In the genomic region with DNA sequence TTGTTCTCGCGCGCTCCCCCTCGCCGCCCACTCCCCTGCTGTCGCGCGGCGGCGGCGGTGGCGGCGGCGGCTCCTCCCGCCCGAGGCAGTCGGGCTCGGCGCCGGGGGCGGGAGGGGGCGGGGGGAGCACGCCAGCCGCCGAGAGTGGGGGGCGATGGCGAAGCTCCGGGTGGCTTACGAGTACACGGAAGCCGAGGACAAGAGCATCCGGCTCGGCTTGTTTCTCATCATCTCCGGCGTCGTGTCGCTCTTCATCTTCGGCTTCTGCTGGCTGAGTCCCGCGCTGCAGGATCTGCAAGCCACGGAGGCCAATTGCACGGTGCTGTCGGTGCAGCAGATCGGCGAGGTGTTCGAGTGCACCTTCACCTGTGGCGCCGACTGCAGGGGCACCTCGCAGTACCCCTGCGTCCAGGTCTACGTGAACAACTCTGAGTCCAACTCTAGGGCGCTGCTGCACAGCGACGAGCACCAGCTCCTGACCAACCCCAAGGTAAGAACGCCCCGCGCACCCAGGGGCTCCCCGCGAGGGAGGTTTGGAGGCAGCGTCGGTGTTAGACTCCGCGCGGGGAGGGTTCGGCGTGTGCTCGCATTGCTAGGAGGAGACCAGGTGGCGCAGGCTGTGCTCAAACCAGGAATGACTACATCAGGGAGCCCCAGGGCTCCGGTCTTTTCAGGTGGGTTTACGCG, we compare ENCODE assay signal across 1 cellular context.
TF ChIP-seq lines count a peak whose summit lies in the region.

No MANE protein-coding gene starts in this region.

TF ChIP-seq in HEK293, 187 proteins besides CTCF, POLR2A, EP300 and RAD21 (continued from another document and continues in another):
- TF ChIP-seq, protein P1, sequence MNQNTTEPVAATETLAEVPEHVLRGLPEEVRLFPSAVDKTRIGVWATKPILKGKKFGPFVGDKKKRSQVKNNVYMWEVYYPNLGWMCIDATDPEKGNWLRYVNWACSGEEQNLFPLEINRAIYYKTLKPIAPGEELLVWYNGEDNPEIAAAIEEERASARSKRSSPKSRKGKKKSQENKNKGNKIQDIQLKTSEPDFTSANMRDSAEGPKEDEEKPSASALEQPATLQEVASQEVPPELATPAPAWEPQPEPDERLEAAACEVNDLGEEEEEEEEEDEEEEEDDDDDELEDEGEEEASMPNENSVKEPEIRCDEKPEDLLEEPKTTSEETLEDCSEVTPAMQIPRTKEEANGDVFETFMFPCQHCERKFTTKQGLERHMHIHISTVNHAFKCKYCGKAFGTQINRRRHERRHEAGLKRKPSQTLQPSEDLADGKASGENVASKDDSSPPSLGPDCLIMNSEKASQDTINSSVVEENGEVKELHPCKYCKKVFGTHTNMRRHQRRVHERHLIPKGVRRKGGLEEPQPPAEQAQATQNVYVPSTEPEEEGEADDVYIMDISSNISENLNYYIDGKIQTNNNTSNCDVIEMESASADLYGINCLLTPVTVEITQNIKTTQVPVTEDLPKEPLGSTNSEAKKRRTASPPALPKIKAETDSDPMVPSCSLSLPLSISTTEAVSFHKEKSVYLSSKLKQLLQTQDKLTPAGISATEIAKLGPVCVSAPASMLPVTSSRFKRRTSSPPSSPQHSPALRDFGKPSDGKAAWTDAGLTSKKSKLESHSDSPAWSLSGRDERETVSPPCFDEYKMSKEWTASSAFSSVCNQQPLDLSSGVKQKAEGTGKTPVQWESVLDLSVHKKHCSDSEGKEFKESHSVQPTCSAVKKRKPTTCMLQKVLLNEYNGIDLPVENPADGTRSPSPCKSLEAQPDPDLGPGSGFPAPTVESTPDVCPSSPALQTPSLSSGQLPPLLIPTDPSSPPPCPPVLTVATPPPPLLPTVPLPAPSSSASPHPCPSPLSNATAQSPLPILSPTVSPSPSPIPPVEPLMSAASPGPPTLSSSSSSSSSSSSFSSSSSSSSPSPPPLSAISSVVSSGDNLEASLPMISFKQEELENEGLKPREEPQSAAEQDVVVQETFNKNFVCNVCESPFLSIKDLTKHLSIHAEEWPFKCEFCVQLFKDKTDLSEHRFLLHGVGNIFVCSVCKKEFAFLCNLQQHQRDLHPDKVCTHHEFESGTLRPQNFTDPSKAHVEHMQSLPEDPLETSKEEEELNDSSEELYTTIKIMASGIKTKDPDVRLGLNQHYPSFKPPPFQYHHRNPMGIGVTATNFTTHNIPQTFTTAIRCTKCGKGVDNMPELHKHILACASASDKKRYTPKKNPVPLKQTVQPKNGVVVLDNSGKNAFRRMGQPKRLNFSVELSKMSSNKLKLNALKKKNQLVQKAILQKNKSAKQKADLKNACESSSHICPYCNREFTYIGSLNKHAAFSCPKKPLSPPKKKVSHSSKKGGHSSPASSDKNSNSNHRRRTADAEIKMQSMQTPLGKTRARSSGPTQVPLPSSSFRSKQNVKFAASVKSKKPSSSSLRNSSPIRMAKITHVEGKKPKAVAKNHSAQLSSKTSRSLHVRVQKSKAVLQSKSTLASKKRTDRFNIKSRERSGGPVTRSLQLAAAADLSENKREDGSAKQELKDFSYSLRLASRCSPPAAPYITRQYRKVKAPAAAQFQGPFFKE (tag by site-specific recombination; IDR thresholded peaks at IDR 0.05; ENCODE audit: borderline replicate concordance), result 0 out of 2 replicates have a peak, but pooled peaks have one; percentile 73
- TF ChIP-seq, protein P2, sequence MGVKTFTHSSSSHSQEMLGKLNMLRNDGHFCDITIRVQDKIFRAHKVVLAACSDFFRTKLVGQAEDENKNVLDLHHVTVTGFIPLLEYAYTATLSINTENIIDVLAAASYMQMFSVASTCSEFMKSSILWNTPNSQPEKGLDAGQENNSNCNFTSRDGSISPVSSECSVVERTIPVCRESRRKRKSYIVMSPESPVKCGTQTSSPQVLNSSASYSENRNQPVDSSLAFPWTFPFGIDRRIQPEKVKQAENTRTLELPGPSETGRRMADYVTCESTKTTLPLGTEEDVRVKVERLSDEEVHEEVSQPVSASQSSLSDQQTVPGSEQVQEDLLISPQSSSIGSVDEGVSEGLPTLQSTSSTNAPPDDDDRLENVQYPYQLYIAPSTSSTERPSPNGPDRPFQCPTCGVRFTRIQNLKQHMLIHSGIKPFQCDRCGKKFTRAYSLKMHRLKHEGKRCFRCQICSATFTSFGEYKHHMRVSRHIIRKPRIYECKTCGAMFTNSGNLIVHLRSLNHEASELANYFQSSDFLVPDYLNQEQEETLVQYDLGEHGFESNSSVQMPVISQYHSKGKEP (tag by site-specific recombination; IDR thresholded peaks at IDR 0.05), result 0 out of 2 replicates have a peak, but pooled peaks have one; percentile 50
- TF ChIP-seq ZNF561 (tag by site-specific recombination; IDR thresholded peaks at IDR 0.05; ENCODE audit: borderline replicate concordance) (peak; percentile 7; the same call in 1 of the 2 replicates), SCRT2 (tag by site-specific recombination; IDR thresholded peaks at IDR 0.05) (peak; percentile 98), ZNF423 (tag by site-specific recombination; IDR thresholded peaks at IDR 0.05) (0 out of 2 replicates have a peak, but pooled peaks have one; percentile 68), SP2 (tag by site-specific recombination; IDR thresholded peaks at IDR 0.05) (no peak; the same call in none of the 2 replicates), ZXDB (tag by site-specific recombination; IDR thresholded peaks at IDR 0.05) (peak; percentile 88), ZBTB20 (tag by site-specific recombination; IDR thresholded peaks at IDR 0.05) (peak; percentile 87), ZNF394 (tag by site-specific recombination; IDR thresholded peaks at IDR 0.05; ENCODE audit: borderline replicate concordance) (peak; percentile 30; the same call in 1 of the 2 replicates), ZNF777 (tag by site-specific recombination; IDR thresholded peaks at IDR 0.05; ENCODE audit: borderline replicate concordance) (peak; percentile 89; the same call in 1 of the 2 replicates), ZNF248 (tag by site-specific recombination; IDR thresholded peaks at IDR 0.05) (no peak), ZNF76 (tag by site-specific recombination; IDR thresholded peaks at IDR 0.05; ENCODE audit: borderline replicate concordance, low read depth) (0 out of 2 replicates have a peak, but pooled peaks have one; percentile 10), GLIS1 (tag by site-specific recombination; IDR thresholded peaks at IDR 0.05) (peak; percentile 32; the same call in 1 of the 2 replicates), ZNF10 (tag by site-specific recombination; IDR thresholded peaks at IDR 0.05) (no peak; the same call in 1 of the 2 replicates), ZBTB17 (tag by site-specific recombination; IDR thresholded peaks at IDR 0.05) (peak; percentile 86), GLIS2 (tag by site-specific recombination; IDR thresholded peaks at IDR 0.05) (peak; percentile 89), ZNF792 (tag by site-specific recombination; IDR thresholded peaks at IDR 0.05) (0 out of 2 replicates have a peak, but pooled peaks have one; percentile 49), KLF9 (tag by site-specific recombination; IDR thresholded peaks at IDR 0.05; ENCODE audit: low read depth) (peak; percentile 15; the same call in 1 of the 2 replicates), ZNF600 (tag by site-specific recombination; IDR thresholded peaks at IDR 0.05) (peak; percentile 93)
- TF ChIP-seq, protein P3, sequence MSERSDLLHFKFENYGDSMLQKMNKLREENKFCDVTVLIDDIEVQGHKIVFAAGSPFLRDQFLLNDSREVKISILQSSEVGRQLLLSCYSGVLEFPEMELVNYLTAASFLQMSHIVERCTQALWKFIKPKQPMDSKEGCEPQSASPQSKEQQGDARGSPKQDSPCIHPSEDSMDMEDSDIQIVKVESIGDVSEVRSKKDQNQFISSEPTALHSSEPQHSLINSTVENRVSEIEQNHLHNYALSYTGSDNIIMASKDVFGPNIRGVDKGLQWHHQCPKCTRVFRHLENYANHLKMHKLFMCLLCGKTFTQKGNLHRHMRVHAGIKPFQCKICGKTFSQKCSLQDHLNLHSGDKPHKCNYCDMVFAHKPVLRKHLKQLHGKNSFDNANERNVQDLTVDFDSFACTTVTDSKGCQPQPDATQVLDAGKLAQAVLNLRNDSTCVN (tag by site-specific recombination; optimal IDR thresholded peaks at IDR 0.05), result peak; percentile 75
- TF ChIP-seq, protein P4, sequence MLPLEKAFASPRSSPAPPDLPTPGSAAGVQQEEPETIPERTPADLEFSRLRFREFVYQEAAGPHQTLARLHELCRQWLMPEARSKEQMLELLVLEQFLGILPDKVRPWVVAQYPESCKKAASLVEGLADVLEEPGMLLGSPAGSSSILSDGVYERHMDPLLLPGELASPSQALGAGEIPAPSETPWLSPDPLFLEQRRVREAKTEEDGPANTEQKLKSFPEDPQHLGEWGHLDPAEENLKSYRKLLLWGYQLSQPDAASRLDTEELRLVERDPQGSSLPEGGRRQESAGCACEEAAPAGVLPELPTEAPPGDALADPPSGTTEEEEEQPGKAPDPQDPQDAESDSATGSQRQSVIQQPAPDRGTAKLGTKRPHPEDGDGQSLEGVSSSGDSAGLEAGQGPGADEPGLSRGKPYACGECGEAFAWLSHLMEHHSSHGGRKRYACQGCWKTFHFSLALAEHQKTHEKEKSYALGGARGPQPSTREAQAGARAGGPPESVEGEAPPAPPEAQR (tag by site-specific recombination; IDR thresholded peaks at IDR 0.05), result no peak
- TF ChIP-seq, protein P5, sequence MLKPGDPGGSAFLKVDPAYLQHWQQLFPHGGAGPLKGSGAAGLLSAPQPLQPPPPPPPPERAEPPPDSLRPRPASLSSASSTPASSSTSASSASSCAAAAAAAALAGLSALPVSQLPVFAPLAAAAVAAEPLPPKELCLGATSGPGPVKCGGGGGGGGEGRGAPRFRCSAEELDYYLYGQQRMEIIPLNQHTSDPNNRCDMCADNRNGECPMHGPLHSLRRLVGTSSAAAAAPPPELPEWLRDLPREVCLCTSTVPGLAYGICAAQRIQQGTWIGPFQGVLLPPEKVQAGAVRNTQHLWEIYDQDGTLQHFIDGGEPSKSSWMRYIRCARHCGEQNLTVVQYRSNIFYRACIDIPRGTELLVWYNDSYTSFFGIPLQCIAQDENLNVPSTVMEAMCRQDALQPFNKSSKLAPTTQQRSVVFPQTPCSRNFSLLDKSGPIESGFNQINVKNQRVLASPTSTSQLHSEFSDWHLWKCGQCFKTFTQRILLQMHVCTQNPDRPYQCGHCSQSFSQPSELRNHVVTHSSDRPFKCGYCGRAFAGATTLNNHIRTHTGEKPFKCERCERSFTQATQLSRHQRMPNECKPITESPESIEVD (tag by site-specific recombination; IDR thresholded peaks at IDR 0.05), result no peak
- TF ChIP-seq, protein P6, sequence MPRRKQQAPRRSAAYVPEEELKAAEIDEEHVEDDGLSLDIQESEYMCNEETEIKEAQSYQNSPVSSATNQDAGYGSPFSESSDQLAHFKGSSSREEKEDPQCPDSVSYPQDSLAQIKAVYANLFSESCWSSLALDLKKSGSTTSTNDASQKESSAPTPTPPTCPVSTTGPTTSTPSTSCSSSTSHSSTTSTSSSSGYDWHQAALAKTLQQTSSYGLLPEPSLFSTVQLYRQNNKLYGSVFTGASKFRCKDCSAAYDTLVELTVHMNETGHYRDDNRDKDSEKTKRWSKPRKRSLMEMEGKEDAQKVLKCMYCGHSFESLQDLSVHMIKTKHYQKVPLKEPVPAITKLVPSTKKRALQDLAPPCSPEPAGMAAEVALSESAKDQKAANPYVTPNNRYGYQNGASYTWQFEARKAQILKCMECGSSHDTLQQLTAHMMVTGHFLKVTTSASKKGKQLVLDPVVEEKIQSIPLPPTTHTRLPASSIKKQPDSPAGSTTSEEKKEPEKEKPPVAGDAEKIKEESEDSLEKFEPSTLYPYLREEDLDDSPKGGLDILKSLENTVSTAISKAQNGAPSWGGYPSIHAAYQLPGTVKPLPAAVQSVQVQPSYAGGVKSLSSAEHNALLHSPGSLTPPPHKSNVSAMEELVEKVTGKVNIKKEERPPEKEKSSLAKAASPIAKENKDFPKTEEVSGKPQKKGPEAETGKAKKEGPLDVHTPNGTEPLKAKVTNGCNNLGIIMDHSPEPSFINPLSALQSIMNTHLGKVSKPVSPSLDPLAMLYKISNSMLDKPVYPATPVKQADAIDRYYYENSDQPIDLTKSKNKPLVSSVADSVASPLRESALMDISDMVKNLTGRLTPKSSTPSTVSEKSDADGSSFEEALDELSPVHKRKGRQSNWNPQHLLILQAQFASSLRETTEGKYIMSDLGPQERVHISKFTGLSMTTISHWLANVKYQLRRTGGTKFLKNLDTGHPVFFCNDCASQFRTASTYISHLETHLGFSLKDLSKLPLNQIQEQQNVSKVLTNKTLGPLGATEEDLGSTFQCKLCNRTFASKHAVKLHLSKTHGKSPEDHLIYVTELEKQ (tag by site-specific recombination; IDR thresholded peaks at IDR 0.05; ENCODE audit: borderline replicate concordance), result no peak
- TF ChIP-seq, protein P7, sequence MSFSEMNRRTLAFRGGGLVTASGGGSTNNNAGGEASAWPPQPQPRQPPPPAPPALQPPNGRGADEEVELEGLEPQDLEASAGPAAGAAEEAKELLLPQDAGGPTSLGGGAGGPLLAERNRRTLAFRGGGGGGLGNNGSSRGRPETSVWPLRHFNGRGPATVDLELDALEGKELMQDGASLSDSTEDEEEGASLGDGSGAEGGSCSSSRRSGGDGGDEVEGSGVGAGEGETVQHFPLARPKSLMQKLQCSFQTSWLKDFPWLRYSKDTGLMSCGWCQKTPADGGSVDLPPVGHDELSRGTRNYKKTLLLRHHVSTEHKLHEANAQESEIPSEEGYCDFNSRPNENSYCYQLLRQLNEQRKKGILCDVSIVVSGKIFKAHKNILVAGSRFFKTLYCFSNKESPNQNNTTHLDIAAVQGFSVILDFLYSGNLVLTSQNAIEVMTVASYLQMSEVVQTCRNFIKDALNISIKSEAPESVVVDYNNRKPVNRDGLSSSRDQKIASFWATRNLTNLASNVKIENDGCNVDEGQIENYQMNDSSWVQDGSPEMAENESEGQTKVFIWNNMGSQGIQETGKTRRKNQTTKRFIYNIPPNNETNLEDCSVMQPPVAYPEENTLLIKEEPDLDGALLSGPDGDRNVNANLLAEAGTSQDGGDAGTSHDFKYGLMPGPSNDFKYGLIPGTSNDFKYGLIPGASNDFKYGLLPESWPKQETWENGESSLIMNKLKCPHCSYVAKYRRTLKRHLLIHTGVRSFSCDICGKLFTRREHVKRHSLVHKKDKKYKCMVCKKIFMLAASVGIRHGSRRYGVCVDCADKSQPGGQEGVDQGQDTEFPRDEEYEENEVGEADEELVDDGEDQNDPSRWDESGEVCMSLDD (tag by site-specific recombination; IDR thresholded peaks at IDR 0.05), result peak; percentile 76
- TF ChIP-seq, protein P8, sequence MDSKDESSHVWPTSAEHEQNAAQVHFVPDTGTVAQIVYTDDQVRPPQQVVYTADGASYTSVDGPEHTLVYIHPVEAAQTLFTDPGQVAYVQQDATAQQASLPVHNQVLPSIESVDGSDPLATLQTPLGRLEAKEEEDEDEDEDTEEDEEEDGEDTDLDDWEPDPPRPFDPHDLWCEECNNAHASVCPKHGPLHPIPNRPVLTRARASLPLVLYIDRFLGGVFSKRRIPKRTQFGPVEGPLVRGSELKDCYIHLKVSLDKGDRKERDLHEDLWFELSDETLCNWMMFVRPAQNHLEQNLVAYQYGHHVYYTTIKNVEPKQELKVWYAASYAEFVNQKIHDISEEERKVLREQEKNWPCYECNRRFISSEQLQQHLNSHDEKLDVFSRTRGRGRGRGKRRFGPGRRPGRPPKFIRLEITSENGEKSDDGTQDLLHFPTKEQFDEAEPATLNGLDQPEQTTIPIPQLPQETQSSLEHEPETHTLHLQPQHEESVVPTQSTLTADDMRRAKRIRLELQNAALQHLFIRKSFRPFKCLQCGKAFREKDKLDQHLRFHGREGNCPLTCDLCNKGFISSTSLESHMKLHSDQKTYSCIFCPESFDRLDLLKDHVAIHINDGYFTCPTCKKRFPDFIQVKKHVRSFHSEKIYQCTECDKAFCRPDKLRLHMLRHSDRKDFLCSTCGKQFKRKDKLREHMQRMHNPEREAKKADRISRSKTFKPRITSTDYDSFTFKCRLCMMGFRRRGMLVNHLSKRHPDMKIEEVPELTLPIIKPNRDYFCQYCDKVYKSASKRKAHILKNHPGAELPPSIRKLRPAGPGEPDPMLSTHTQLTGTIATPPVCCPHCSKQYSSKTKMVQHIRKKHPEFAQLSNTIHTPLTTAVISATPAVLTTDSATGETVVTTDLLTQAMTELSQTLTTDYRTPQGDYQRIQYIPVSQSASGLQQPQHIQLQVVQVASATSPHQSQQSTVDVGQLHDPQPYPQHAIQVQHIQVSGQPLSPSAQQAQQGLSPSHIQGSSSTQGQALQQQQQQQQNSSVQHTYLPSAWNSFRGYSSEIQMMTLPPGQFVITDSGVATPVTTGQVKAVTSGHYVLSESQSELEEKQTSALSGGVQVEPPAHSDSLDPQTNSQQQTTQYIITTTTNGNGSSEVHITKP (tag by site-specific recombination; IDR thresholded peaks at IDR 0.05), result 0 out of 2 replicates have a peak, but pooled peaks have one; percentile 10
